15 cellular contexts compared by ENCODE assay signal in the genomic region with DNA sequence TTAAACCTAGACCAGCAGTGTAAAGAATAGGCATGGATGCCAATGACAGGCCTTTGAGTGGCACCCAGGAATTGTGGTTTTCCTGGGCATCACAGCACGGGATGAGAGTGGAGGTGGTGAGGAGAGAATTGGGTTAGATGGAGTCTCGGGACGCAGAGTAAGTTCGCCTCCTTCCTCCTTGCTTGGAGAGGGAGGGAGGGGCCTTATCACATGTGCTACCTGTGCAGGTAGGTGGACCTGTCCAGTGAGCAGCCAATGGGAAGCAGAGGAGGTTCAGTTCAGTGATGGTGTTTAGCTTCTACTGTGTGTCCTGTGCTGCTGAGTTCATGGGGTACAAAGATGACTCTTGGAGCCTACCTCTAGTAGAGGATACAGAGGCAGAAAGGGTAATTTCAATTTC. TPM values are rescaled to one million over a fixed set of nuclear protein-coding genes. Genes with fewer than 3 reads are reported as not detected.
DNase-seq lines count a peak whose midpoint lies in the region; ATAC-seq and TF ChIP-seq lines count a peak whose summit lies in the region.
"Had no signal": no experiment of that assay in that cellular context is flagged by ENCODE, and none has a peak within 500 bp of the region (broad histone marks: within the 10 kb centered on the region; RNA-seq: fewer than 3 reads in every experiment).

No MANE protein-coding gene starts in this region.

- H3K27ac ChIP-seq in lower lobe of right lung (no peak overlapping the region), gastrocnemius medialis (peak overlapping the region; percentile 9 to 97 (median 58))

- no peak overlapping the region for H3K4me3 Mint-ChIP-seq in activated naive CD8-positive, alpha-beta T cell
- no peak overlapping the region for H3K4me3 Mint-ChIP-seq in activated naive CD8-positive, alpha-beta T cell treated with anti-CD3 and anti-CD28 coated beads, Interleukin-2, amount 50 U/mL, for 24 hours
- H3K4me3 Mint-ChIP-seq in activated CD4-positive, alpha-beta T cell treated with anti-CD3 and anti-CD28 coated beads, Interleukin-2, amount 10 ng/mL, durations not matched to agents 24 days and 14 days, result no peak overlapping the region

- intact Hi-C loops in lower lobe of right lung (cut with DNase I) (no loop called here), gastrocnemius medialis (cut with DNase I; ENCODE audit: low total_unique reads) (no loop called here)
- intact Hi-C loops in activated CD4-positive, alpha-beta T cell treated with anti-CD3 and anti-CD28 coated beads, Interleukin-2, amount 10 ng/mL, durations not matched to agents 24 days and 14 days (cut with micrococcal nuclease), result no loop called here

- no peak for TF ChIP-seq CTCF in lower lobe of right lung (IDR thresholded peaks at IDR 0.05)
- TF ChIP-seq CTCF in gastrocnemius medialis (IDR thresholded peaks at IDR 0.05 in 4 of 5, conservative IDR thresholded peaks at IDR 0.05 in 1 of 5), result no peak

- DNase-seq in activated naive CD8-positive, alpha-beta T cell treated with anti-CD3 and anti-CD28 coated beads, Interleukin-2, amount 50 U/mL, for 24 hours, result no peak
- no peak for DNase-seq in lower lobe of right lung
- DNase-seq in gastrocnemius medialis, result no peak
- no peak for DNase-seq in activated CD4-positive, alpha-beta T cell treated with anti-CD3 and anti-CD28 coated beads, Interleukin-2, amount 10 ng/mL, durations not matched to agents 24 days and 14 days
- DNase-seq in RKO (ENCODE audit: low spot score), result no peak
- DNase-seq in stimulated activated CD4-positive, alpha-beta T cell treated with anti-CD3 and anti-CD28 coated beads, Interleukin-4, amount 100 ng/mL, for 1 hour, result no peak
- DNase-seq: 8988T, Caco-2, HCEC 1CT, NCI-H1436, NCI-H2029 treated with DMSO at 0.1 percent for 48 hours, NCI-H510A treated with DMSO at 0.1 percent for 48 hours had no signal

- H3K4me1 ChIP-seq in lower lobe of right lung, result peaks cover 50% of the 10 kb centered on the region
- peaks cover 72 to 90% of the 10 kb centered on the region in 2 donors for H3K4me1 ChIP-seq in gastrocnemius medialis
- H3K4me1 ChIP-seq: Caco-2 had no signal

- H3K4me3 ChIP-seq in lower lobe of right lung (no peak overlapping the region), gastrocnemius medialis (no peak overlapping the region)
- H3K4me3 ChIP-seq: GM12878 had no signal

- H3K36me3 Mint-ChIP-seq in activated naive CD8-positive, alpha-beta T cell, result peaks cover 5% of the 10 kb centered on the region
- H3K36me3 Mint-ChIP-seq in activated naive CD8-positive, alpha-beta T cell treated with anti-CD3 and anti-CD28 coated beads, Interleukin-2, amount 50 U/mL, for 24 hours (ENCODE audit: low read depth), result peaks cover 2% of the 10 kb centered on the region
- H3K36me3 Mint-ChIP-seq in activated CD4-positive, alpha-beta T cell treated with anti-CD3 and anti-CD28 coated beads, Interleukin-2, amount 10 ng/mL, durations not matched to agents 24 days and 14 days (ENCODE audit: low read depth), result no peaks in the 10 kb centered on the region

- no peaks in the 10 kb centered on the region for H3K27me3 Mint-ChIP-seq in activated naive CD8-positive, alpha-beta T cell
- no peaks in the 10 kb centered on the region for H3K27me3 Mint-ChIP-seq in activated naive CD8-positive, alpha-beta T cell treated with anti-CD3 and anti-CD28 coated beads, Interleukin-2, amount 50 U/mL, for 24 hours
- no peaks in the 10 kb centered on the region for H3K27me3 Mint-ChIP-seq in activated CD4-positive, alpha-beta T cell treated with anti-CD3 and anti-CD28 coated beads, Interleukin-2, amount 10 ng/mL, durations not matched to agents 24 days and 14 days

- peaks cover 70% of the 10 kb centered on the region for H3K4me1 Mint-ChIP-seq in activated naive CD8-positive, alpha-beta T cell (ENCODE audit: low read depth)
- H3K4me1 Mint-ChIP-seq in activated naive CD8-positive, alpha-beta T cell treated with anti-CD3 and anti-CD28 coated beads, Interleukin-2, amount 50 U/mL, for 24 hours, result peaks cover 46% of the 10 kb centered on the region
- H3K4me1 Mint-ChIP-seq in activated CD4-positive, alpha-beta T cell treated with anti-CD3 and anti-CD28 coated beads, Interleukin-2, amount 10 ng/mL, durations not matched to agents 24 days and 14 days, result peaks cover 18% of the 10 kb centered on the region

- H3K9me3 ChIP-seq in lower lobe of right lung (no peaks in the 10 kb centered on the region), gastrocnemius medialis (no peaks in the 10 kb centered on the region)
- H3K9me3 ChIP-seq: Caco-2 had no signal

- H3K27ac Mint-ChIP-seq in activated naive CD8-positive, alpha-beta T cell, result peak overlapping the region; percentile 11
- no peak overlapping the region for H3K27ac Mint-ChIP-seq in activated naive CD8-positive, alpha-beta T cell treated with anti-CD3 and anti-CD28 coated beads, Interleukin-2, amount 50 U/mL, for 24 hours
- no peak overlapping the region for H3K27ac Mint-ChIP-seq in activated CD4-positive, alpha-beta T cell treated with anti-CD3 and anti-CD28 coated beads, Interleukin-2, amount 10 ng/mL, durations not matched to agents 24 days and 14 days

- ATAC-seq in activated naive CD8-positive, alpha-beta T cell treated with anti-CD3 and anti-CD28 coated beads, Interleukin-2, amount 50 U/mL, for 24 hours, result no peak
- ATAC-seq in lower lobe of right lung (peak; percentile 29 to 35), gastrocnemius medialis (no peak), HG03378 (IDR thresholded peaks at IDR 0.05; ENCODE audit: unreplicated experiment) (no peak)
- ATAC-seq: GM12878 had no signal

- H3K36me3 ChIP-seq in lower lobe of right lung, result no peaks in the 10 kb centered on the region
- H3K36me3 ChIP-seq in gastrocnemius medialis, result no peaks in the 10 kb centered on the region

- no peaks in the 10 kb centered on the region for H3K9me3 Mint-ChIP-seq in activated naive CD8-positive, alpha-beta T cell (ENCODE audit: low read depth)
- no peaks in the 10 kb centered on the region for H3K9me3 Mint-ChIP-seq in activated naive CD8-positive, alpha-beta T cell treated with anti-CD3 and anti-CD28 coated beads, Interleukin-2, amount 50 U/mL, for 24 hours
- H3K9me3 Mint-ChIP-seq in activated CD4-positive, alpha-beta T cell treated with anti-CD3 and anti-CD28 coated beads, Interleukin-2, amount 10 ng/mL, durations not matched to agents 24 days and 14 days, result no peaks in the 10 kb centered on the region

- in situ Hi-C loops in gastrocnemius medialis (cut with MboI; ENCODE audit: low sequenced_read_pairs in 4 of 4), result no loop called here

- H3K27me3 ChIP-seq in lower lobe of right lung (ENCODE audit: low read depth) (no peaks in the 10 kb centered on the region), gastrocnemius medialis (no peaks in the 10 kb centered on the region)

- TF ChIP-seq POLR2A in gastrocnemius medialis (IDR thresholded peaks at IDR 0.05), result no peak

RNA-seq across cellular contexts. Expression of gene YPEL2, which starts 14.9 kb away (rescaled TPM):
- total RNA-seq in lower lobe of right lung, result 22.9 TPM
- 10 to 100 TPM; 18.9 to 27.4 (median 22.2) TPM for total RNA-seq in gastrocnemius medialis
- total RNA-seq in activated CD4-positive, alpha-beta T cell treated with anti-CD3 and anti-CD28 coated beads, Interleukin-2, amount 10 ng/mL, durations not matched to agents 24 days and 14 days, result 6.2 and 7.0 TPM in 2 replicates

Comparison
In these comparisons a context has a peak if more than half of its experiments do, and no peak if none do; other contexts are left out.
1. ATAC-seq: peak in lower lobe of right lung (2 of 2); none in activated naive CD8-positive, alpha-beta T cell treated with anti-CD3 and anti-CD28 coated beads, Interleukin-2, amount 50 U/mL, for 24 hours (single experiment), gastrocnemius medialis (0 of 2) and HG03378 (single experiment).